19 cellular contexts compared by ENCODE assay signal in genomic region chr15:49693491-49693890, GRCh38.
"Had no signal": no experiment of that assay in that cellular context is flagged by ENCODE, and none has a peak within 500 bp of the region (broad histone marks: within the 10 kb centered on the region; RNA-seq: fewer than 3 reads in every experiment).

No MANE protein-coding gene starts in this region.

- H3K36me3 ChIP-seq: breast epithelium, heart left ventricle, right lobe of liver, thoracic aorta, upper lobe of left lung, WERI-Rb-1 had no signal

- H3K4me1 ChIP-seq: breast epithelium, heart left ventricle, right lobe of liver, upper lobe of left lung had no signal

- ATAC-seq: activated CD8-positive, alpha-beta T cell treated with anti-CD3 and anti-CD28 coated beads, Interleukin-2, amount 10 ng/mL, durations not matched to agents 7 days and 5 days; activated T-helper 17 cell treated with anti-CD3 and anti-CD28 coated beads, Interleukin-2, amount 50 U/mL, for 72 hours; heart left ventricle; left cardiac atrium; natural killer cell treated with Interleukin-12 subunit alpha and Interleukin-12 subunit beta and Interleukin-15 and Interleukin-18, amount 100 ng/mL, for 72 hours; right lobe of liver; SK-N-SH treated with all-trans-retinoic acid at 6 μM for 48 hours had no signal

- DNase-seq: activated CD4-positive, alpha-beta T cell treated with anti-CD3 and anti-CD28 coated beads, Interleukin-2, amount 10 ng/mL, durations not matched to agents 7 days and 5 days; activated CD4-positive, CD25-positive, alpha-beta regulatory T cell treated with anti-CD3 and anti-CD28 coated beads, Interleukin-2, amount 50 U/mL, for 72 hours; activated CD8-positive, alpha-beta T cell treated with anti-CD3 and anti-CD28 coated beads, Interleukin-2, amount 10 ng/mL, durations not matched to agents 7 days and 5 days; cortex of kidney; heart left ventricle; islet precursor cell; left cardiac atrium; right lobe of liver; stimulated activated CD4-positive, alpha-beta T cell treated with anti-CD3 and anti-CD28 coated beads, Interleukin-2, amount 100 ng/mL, for 48 hours; stimulated activated CD8-positive, alpha-beta memory T cell treated with anti-CD3 and anti-CD28 coated beads, Interleukin-4, amount 100 ng/mL, for 48 hours; stimulated activated naive CD4-positive, alpha-beta T cell; upper lobe of left lung; WERI-Rb-1 had no signal

- H3K4me3 ChIP-seq: breast epithelium, heart left ventricle, right lobe of liver, thoracic aorta, upper lobe of left lung had no signal

- H3K9me3 ChIP-seq: breast epithelium, heart left ventricle, right lobe of liver, thoracic aorta, upper lobe of left lung had no signal

- H3K27ac ChIP-seq: breast epithelium, epithelial cell of prostate, heart left ventricle, right lobe of liver, thoracic aorta, upper lobe of left lung, WERI-Rb-1 had no signal

- H3K27me3 ChIP-seq: breast epithelium, heart left ventricle, right lobe of liver, upper lobe of left lung had no signal
